8 cellular contexts compared by ENCODE assay signal in the genomic region with DNA sequence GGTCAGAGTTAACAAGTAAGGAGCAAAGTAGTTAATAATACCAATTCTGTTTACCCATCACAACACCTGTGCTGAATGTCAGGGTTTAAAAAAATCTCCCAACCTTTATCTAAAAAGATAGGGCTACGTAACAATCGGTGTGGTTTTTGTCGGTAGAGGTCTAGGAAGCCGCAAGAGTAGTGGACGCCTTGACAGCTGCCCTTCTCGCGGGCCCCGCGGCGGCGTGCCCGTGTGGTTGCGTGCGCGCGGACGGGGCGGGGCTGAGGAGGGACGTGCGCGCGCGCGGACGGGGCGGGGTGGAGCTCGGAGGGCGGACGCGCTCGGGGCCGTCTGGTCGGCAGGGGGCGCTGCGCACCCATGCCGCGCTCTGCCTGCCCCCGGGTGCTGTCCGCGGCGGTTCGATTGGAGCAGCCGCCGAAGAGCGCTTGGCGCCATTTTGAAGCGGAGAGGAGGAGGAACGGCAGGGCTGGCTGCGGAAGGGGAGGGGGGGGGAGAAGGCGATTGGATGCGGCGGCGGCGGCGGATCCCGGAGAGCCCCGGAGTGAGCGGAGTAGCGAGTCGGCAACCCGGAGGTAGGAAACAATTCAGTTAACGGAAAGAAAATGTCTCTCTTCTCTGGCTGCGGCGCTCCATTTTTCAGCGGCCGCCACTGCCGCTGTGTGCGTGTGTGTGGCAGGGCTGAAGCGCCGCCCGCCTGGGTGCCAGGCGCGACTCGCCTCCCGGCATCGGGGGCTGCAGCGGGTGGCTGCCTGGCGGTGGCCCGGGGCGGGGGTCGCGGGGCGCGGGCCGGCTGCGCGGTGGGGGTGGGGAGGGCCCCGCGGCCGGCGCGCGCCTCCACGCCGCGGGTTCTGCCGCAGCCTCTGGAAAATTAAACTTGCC. TPM values are rescaled to one million over a fixed set of nuclear protein-coding genes. Genes with fewer than 3 reads are reported as not detected.
DNase-seq lines count a peak whose midpoint lies in the region; ATAC-seq and TF ChIP-seq lines count a peak whose summit lies in the region.

A gene with protein sequence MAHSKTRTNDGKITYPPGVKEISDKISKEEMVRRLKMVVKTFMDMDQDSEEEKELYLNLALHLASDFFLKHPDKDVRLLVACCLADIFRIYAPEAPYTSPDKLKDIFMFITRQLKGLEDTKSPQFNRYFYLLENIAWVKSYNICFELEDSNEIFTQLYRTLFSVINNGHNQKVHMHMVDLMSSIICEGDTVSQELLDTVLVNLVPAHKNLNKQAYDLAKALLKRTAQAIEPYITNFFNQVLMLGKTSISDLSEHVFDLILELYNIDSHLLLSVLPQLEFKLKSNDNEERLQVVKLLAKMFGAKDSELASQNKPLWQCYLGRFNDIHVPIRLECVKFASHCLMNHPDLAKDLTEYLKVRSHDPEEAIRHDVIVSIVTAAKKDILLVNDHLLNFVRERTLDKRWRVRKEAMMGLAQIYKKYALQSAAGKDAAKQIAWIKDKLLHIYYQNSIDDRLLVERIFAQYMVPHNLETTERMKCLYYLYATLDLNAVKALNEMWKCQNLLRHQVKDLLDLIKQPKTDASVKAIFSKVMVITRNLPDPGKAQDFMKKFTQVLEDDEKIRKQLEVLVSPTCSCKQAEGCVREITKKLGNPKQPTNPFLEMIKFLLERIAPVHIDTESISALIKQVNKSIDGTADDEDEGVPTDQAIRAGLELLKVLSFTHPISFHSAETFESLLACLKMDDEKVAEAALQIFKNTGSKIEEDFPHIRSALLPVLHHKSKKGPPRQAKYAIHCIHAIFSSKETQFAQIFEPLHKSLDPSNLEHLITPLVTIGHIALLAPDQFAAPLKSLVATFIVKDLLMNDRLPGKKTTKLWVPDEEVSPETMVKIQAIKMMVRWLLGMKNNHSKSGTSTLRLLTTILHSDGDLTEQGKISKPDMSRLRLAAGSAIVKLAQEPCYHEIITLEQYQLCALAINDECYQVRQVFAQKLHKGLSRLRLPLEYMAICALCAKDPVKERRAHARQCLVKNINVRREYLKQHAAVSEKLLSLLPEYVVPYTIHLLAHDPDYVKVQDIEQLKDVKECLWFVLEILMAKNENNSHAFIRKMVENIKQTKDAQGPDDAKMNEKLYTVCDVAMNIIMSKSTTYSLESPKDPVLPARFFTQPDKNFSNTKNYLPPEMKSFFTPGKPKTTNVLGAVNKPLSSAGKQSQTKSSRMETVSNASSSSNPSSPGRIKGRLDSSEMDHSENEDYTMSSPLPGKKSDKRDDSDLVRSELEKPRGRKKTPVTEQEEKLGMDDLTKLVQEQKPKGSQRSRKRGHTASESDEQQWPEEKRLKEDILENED (N-terminal part only) (plus strand): TSS at position 431 of the 879 bp plus-strand sequence. CDS start 62,321 bp downstream, outside the sequence.

- H3K4me2 ChIP-seq in PC-3 (ENCODE audit: low read length), result peak within 1 kb of the TSS; percentile 86

- POLR2A ChIA-PET in PC-3 (lab: Charles Lee; ENCODE audit: unreplicated experiment), result no interaction called here

- H3K4me1 ChIP-seq in PC-3 (ENCODE audit: insufficient read depth, low read length) (peaks cover 23% of the 10 kb centered on the region), mucosa of rectum (ENCODE audit: control insufficient read depth in 2 of 2, insufficient read depth in 2 of 2, low read length in 2 of 2) (peaks cover 3 to 4% of the 10 kb centered on the region in 2 donors)

- CTCF ChIA-PET in PC-3 (lab: Charles Lee), result interaction anchor here (0.6 to 1.1 kb wide), 7 partner anchors 53 to 762 kb away, joined by 3 to 24 read pairs (median 4); no protein-coding TSS in a partner anchor

- H2AFZ ChIP-seq in PC-3 (ENCODE audit: low read length), result peak within 1 kb of the TSS; percentile 87

- H3F3A ChIP-seq in PC-3 (ENCODE audit: low read length, unreplicated experiment), result no peaks in the 10 kb centered on the region

- TF ChIP-seq POLR2A in erythroblast (IDR thresholded peaks at IDR 0.05; ENCODE audit: low read length), result peak; percentile 79

- H3K36me3 ChIP-seq in PC-3 (ENCODE audit: low read depth, low read length), result no peaks in the 10 kb centered on the region
- H3K36me3 ChIP-seq in mucosa of rectum (ENCODE audit: control insufficient read depth in 2 of 2, insufficient read depth in 2 of 2, low read length in 2 of 2), result no peaks in the 10 kb centered on the region

- peaks cover 41% of the 10 kb centered on the region for H3K79me2 ChIP-seq in PC-3 (ENCODE audit: low read length)

- H3K9me2 ChIP-seq in PC-3 (replicated peaks; ENCODE audit: low read length), result no peaks in the 10 kb centered on the region

- no peaks in the 10 kb centered on the region for H3K9me3 ChIP-seq in PC-3 (ENCODE audit: low read length)
- no peaks in the 10 kb centered on the region for H3K9me3 ChIP-seq in mucosa of rectum (ENCODE audit: control insufficient read depth in 2 of 2, low read length in 2 of 2)

- peak; percentile 74 for TF ChIP-seq CTCF in PC-3 (conservative IDR thresholded peaks at IDR 0.05; ENCODE audit: low read depth, low read length)

- H3K27me3 ChIP-seq in PC-3 (ENCODE audit: low read length) (no peaks in the 10 kb centered on the region), mucosa of rectum (ENCODE audit: control insufficient read depth in 2 of 2, insufficient read depth in 2 of 2, low read length in 2 of 2) (no peaks in the 10 kb centered on the region)

- BruUV-seq in PC-3 (replicated peaks; lab: Mats Ljungman, UMichigan), result no TSS peak

- H4K20me1 ChIP-seq in PC-3 (ENCODE audit: low read length), result peaks cover 32% of the 10 kb centered on the region

- ATAC-seq in GM21576 (IDR thresholded peaks at IDR 0.05; ENCODE audit: unreplicated experiment) (peak; percentile 69), PC-3 (peak; percentile 84)

- intact Hi-C loops in PC-3 (cut with micrococcal nuclease), result loop anchor here (1.0 to 10.0 kb wide), 5 partner anchors 53 to 1139 kb away; a partner anchor contains a TSS

- H3K9ac ChIP-seq in PC-3 (ENCODE audit: low read length) (peak within 1 kb of the TSS; percentile 79), mucosa of rectum (ENCODE audit: low read depth in 1 of 2, low read length in 2 of 2) (peak within 1 kb of the TSS; percentile 84 to 86)

- peak within 1 kb of the TSS; percentile 93 for H3K4me3 ChIP-seq in Jurkat, Clone E6-1 (ENCODE audit: low read length)
- peak within 1 kb of the TSS; percentile 96 for H3K4me3 ChIP-seq in PC-3 (ENCODE audit: low read length)
- peak within 1 kb of the TSS; percentile 84 to 98 for H3K4me3 ChIP-seq in mucosa of rectum (ENCODE audit: low read length in 2 of 2)

- H3K27ac ChIP-seq in PC-3 (ENCODE audit: low read length) (peak within 1 kb of the TSS; percentile 63), mucosa of rectum (ENCODE audit: low read depth in 2 of 2, low read length in 2 of 2) (peak within 1 kb of the TSS; percentile 88 to 89)

- peak; percentile 93 for DNase-seq in DMS153 treated with DMSO at 0.1 percent for 48 hours (lab: John Stamatoyannopoulos, UW; ENCODE audit: unreplicated experiment)
- peak; percentile 88 for DNase-seq in Jurkat, Clone E6-1 (ENCODE audit: low read depth, low spot score)
- peak; percentile 92 for DNase-seq in PC-3
- DNase-seq in activated T-cell treated with anti-CD3 and anti-CD28 coated beads, Interleukin-2, amount 50 U/mL, for 1 hour, result peak; percentile 96
- peak; percentile 97 to 99 for DNase-seq in erythroblast (lab: John Stamatoyannopoulos, UW)
- peak; percentile 94 for DNase-seq in stimulated activated CD8-positive, alpha-beta memory T cell treated with anti-CD3 and anti-CD28 coated beads, Interleukin-4, amount 100 ng/mL, for 48 hours

RNA-seq across cellular contexts. Expression of the gene that starts here (rescaled TPM):
- polyA plus RNA-seq in Jurkat, Clone E6-1 (2012; ENCODE audit: insufficient read depth, insufficient read length), result 34.3 TPM
- 19.5 and 20.3 TPM in 2 replicates for total RNA-seq in PC-3 (2014; rRNA removed)

Comparison
In these comparisons a context has a peak if more than half of its experiments do, and no peak if none do; other contexts are left out.
1. Peak in every context shown above with its lines: DNase-seq, ATAC-seq, H3K4me3 ChIP-seq and H3K27ac ChIP-seq.